In genomic region chr1:154531950-154532349, GRCh38 we compare ENCODE assay signal across 9 cellular contexts. TPM values are rescaled to one million over a fixed set of nuclear protein-coding genes. Genes with fewer than 3 reads are reported as not detected.
"Had no signal": no experiment of that assay in that cellular context is flagged by ENCODE, and none has a peak within 500 bp of the region (broad histone marks: within the 10 kb centered on the region; RNA-seq: fewer than 3 reads in every experiment).

No MANE protein-coding gene starts in this region.

RNA-seq across cellular contexts. Expression of gene SHE, which starts 29.7 kb away (rescaled TPM):
- total RNA-seq: OCI-LY7, PC-3, PC-9, RPMI7951, SJSA1 had no signal

RNA-seq across cellular contexts. Expression of gene TDRD10, which starts 29.9 kb away (rescaled TPM):
- total RNA-seq: PC-3, PC-9, RPMI7951, SJCRH30, SJSA1, SK-MEL-5 had no signal

RNA-seq across cellular contexts. Expression of gene CHRNB2, which starts 35.6 kb away (rescaled TPM):
- total RNA-seq: PC-3, PC-9, Right ventricle myocardium inferior, Right ventricle myocardium superior, RPMI7951, SJSA1 had no signal
